In genomic region chr7:77866791-77867190, GRCh38 we compare ENCODE assay signal across 10 cellular contexts.
DNase-seq lines count a peak whose midpoint lies in the region; ATAC-seq, FAIRE-seq and TF ChIP-seq lines count a peak whose summit lies in the region.
"Had no signal": no experiment of that assay in that cellular context is flagged by ENCODE, and none has a peak within 500 bp of the region (broad histone marks: within the 10 kb centered on the region; RNA-seq: fewer than 3 reads in every experiment).

No MANE protein-coding gene starts in this region.

- DNase-seq in DMS 273 (lab: John Stamatoyannopoulos, UW; ENCODE audit: unreplicated experiment) (peak; percentile 42), NCI-H226 (peak; percentile 69), bronchial epithelial cell (ENCODE audit: low read depth) (peak; percentile 96), mesenchymal stem cell (peak; percentile 81), NCI-H187 treated with DMSO at 0.1 percent for 48 hours (lab: John Stamatoyannopoulos, UW) (no peak), endodermal cell (no peak)
- no peak for DNase-seq in stimulated activated CD4-positive, alpha-beta T cell treated with anti-CD3 and anti-CD28 coated beads, Interleukin-1b, Interleukin-23, amount 100 ng/mL, for 48 hours
- DNase-seq: hypothalamus; stimulated activated naive CD8-positive, alpha-beta T cell treated with anti-CD3 and anti-CD28 coated beads, Interleukin-15, amount 100 ng/mL, for 72 hours had no signal

- H2AK5ac ChIP-seq in mesenchymal stem cell (ENCODE audit: low read length, severe bottlenecking), result peak overlapping the region; percentile 78

- H3K4me3 ChIP-seq in bronchial epithelial cell (ENCODE audit: low read depth, low read length), result no peak overlapping the region
- no peak overlapping the region for H3K4me3 ChIP-seq in mesenchymal stem cell (ENCODE audit: insufficient read depth in 1 of 2, low read depth in 1 of 2, low read length in 2 of 2)
- H3K4me3 ChIP-seq in endodermal cell (ENCODE audit: low read length), result no peak overlapping the region

- H2BK12ac ChIP-seq in mesenchymal stem cell (ENCODE audit: low read length in 2 of 2), result no peak overlapping the region

- no peak overlapping the region for H2BK120ac ChIP-seq in mesenchymal stem cell (ENCODE audit: low read depth, low read length)

- no peak overlapping the region for H4K8ac ChIP-seq in mesenchymal stem cell (ENCODE audit: low read length)

- H3K4me2 ChIP-seq in mesenchymal stem cell (ENCODE audit: low read length, poor library complexity, severe bottlenecking), result no peak overlapping the region

- H3K27me3 ChIP-seq in bronchial epithelial cell (ENCODE audit: control insufficient read depth, insufficient read depth, low read length) (no peaks in the 10 kb centered on the region), mesenchymal stem cell (ENCODE audit: control insufficient read depth in 1 of 2, insufficient read depth in 1 of 2, low read length in 2 of 2) (no peaks in the 10 kb centered on the region), endodermal cell (ENCODE audit: control insufficient read depth, insufficient read depth, low read length, poor library complexity, severe bottlenecking) (no peaks in the 10 kb centered on the region)

- H3K4me3 Mint-ChIP-seq in endodermal cell, result no peak overlapping the region
- H3K4me3 Mint-ChIP-seq: stimulated activated naive CD8-positive, alpha-beta T cell treated with anti-CD3 and anti-CD28 coated beads, Interleukin-15, amount 100 ng/mL, for 72 hours had no signal

- H3K9me3 ChIP-seq in mesenchymal stem cell (ENCODE audit: control insufficient read depth, low read length) (no peaks in the 10 kb centered on the region), endodermal cell (ENCODE audit: control insufficient read depth, low read length) (peaks cover 6% of the 10 kb centered on the region)

- H3K79me1 ChIP-seq in mesenchymal stem cell (replicated peaks; ENCODE audit: low read length, poor library complexity, severe bottlenecking), result peaks cover 13% of the 10 kb centered on the region

- H3K9me3 Mint-ChIP-seq in endodermal cell, result peaks cover 6% of the 10 kb centered on the region
- H3K9me3 Mint-ChIP-seq: stimulated activated naive CD8-positive, alpha-beta T cell treated with anti-CD3 and anti-CD28 coated beads, Interleukin-15, amount 100 ng/mL, for 72 hours had no signal

- FAIRE-seq in bronchial epithelial cell (lab: Jason Lieb, UNC), result no peak

- H3K14ac ChIP-seq in mesenchymal stem cell (ENCODE audit: low read length in 2 of 2), result no peak overlapping the region

- H3K27ac ChIP-seq in mesenchymal stem cell (ENCODE audit: low read length, poor library complexity, severe bottlenecking), result peak overlapping the region; percentile 96
- H3K27ac ChIP-seq in endodermal cell (ENCODE audit: low read depth, low read length), result no peak overlapping the region

- H2BK5ac ChIP-seq in mesenchymal stem cell (ENCODE audit: low read depth, low read length, poor library complexity, severe bottlenecking), result peak overlapping the region; percentile 94

- no peak overlapping the region for H4K91ac ChIP-seq in mesenchymal stem cell (ENCODE audit: low read length)

- no peak overlapping the region for H2BK15ac ChIP-seq in mesenchymal stem cell (ENCODE audit: low read depth, poor library complexity, severe bottlenecking)

- H3K27ac Mint-ChIP-seq in endodermal cell, result no peak overlapping the region
- H3K27ac Mint-ChIP-seq: stimulated activated naive CD8-positive, alpha-beta T cell treated with anti-CD3 and anti-CD28 coated beads, Interleukin-15, amount 100 ng/mL, for 72 hours had no signal

- peaks cover 5% of the 10 kb centered on the region for H3K36me3 Mint-ChIP-seq in endodermal cell (ENCODE audit: low read depth)

- H3K23ac ChIP-seq in mesenchymal stem cell (ENCODE audit: low read length in 2 of 2), result no peak overlapping the region

- TF ChIP-seq CTCF in bronchial epithelial cell (IDR thresholded peaks at IDR 0.05; ENCODE audit: insufficient read depth, low read length, severe bottlenecking) (no peak), endodermal cell (conservative IDR thresholded peaks at IDR 0.05) (no peak)

- no peak overlapping the region for H2AFZ ChIP-seq in mesenchymal stem cell (ENCODE audit: low read depth, low read length)

- no peak overlapping the region for H3K18ac ChIP-seq in mesenchymal stem cell (ENCODE audit: low read depth in 1 of 2, low read length in 2 of 2)

- peaks cover 1% of the 10 kb centered on the region for H3K4me1 ChIP-seq in mesenchymal stem cell (ENCODE audit: control insufficient read depth, insufficient read depth, low read depth, low read length)
- H3K4me1 ChIP-seq in endodermal cell (ENCODE audit: control insufficient read depth, insufficient read depth, low read length), result peaks cover 4% of the 10 kb centered on the region

- H3K9ac ChIP-seq in mesenchymal stem cell (ENCODE audit: low read length), result no peak overlapping the region
- H3K9ac ChIP-seq in endodermal cell (ENCODE audit: extremely low read depth, low read length, poor library complexity, severe bottlenecking), result no peak overlapping the region

- no peak overlapping the region for H3K4ac ChIP-seq in mesenchymal stem cell (ENCODE audit: low read depth in 1 of 2, low read length in 2 of 2)

- H3K27me3 Mint-ChIP-seq in endodermal cell (ENCODE audit: insufficient read depth), result no peaks in the 10 kb centered on the region
- H3K27me3 Mint-ChIP-seq: stimulated activated naive CD8-positive, alpha-beta T cell treated with anti-CD3 and anti-CD28 coated beads, Interleukin-15, amount 100 ng/mL, for 72 hours had no signal

- H3K36me3 ChIP-seq in bronchial epithelial cell (ENCODE audit: control insufficient read depth, insufficient read depth, low read length) (no peaks in the 10 kb centered on the region), mesenchymal stem cell (ENCODE audit: control insufficient read depth in 1 of 2, insufficient read depth in 2 of 2, low read depth in 1 of 2, low read length in 2 of 2) (peaks cover 0 to 2% of the 10 kb centered on the region in 2 experiments), endodermal cell (ENCODE audit: control insufficient read depth, insufficient read depth, low read length) (no peaks in the 10 kb centered on the region)

- H3K4me1 Mint-ChIP-seq in endodermal cell, result peaks cover 26% of the 10 kb centered on the region

- ATAC-seq in GM18868 (IDR thresholded peaks at IDR 0.05; ENCODE audit: unreplicated experiment), result no peak
- ATAC-seq: stimulated activated naive CD8-positive, alpha-beta T cell treated with anti-CD3 and anti-CD28 coated beads, Interleukin-15, amount 100 ng/mL, for 72 hours had no signal

Comparison
In these comparisons a context has a peak if more than half of its experiments do, and no peak if none do; other contexts are left out.
1. DNase-seq: peak in DMS 273 (single experiment), NCI-H226 (single experiment), bronchial epithelial cell (single experiment) and mesenchymal stem cell (single experiment); none in NCI-H187 treated with DMSO at 0.1 percent for 48 hours (single experiment), endodermal cell (single experiment) and stimulated activated CD4-positive, alpha-beta T cell treated with anti-CD3 and anti-CD28 coated beads, Interleukin-1b, Interleukin-23, amount 100 ng/mL, for 48 hours (single experiment).